8 cellular contexts compared by ENCODE assay signal in the genomic region with DNA sequence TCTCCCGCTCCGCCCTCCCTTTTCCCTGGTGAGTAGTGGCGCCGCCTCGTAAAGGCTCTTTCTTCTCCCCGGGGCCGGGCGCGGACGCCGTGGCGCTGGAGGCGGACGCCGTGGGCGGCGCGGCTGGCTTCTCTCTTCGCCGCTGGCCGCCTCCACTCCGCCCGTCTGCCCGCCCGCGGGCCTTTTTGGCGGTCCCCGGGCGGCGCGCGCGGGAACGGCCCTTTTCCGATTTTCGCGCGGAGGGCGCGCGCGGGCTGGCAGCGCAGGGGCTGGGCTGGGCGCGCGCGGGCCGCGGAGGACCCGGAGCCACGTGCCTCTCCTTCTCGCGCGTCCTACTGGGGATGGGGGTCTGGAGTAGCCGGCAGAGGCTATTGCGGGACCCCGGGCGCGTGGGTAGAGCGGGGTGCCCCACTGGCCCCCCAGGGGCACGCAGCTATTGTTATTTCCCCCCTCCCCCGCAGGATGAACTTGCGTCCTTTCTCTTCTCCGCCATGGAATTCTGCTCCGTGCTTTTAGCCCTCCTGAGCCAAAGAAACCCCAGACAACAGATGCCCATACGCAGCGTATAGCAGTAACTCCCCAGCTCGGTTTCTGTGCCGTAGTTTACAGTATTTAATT. TPM values are rescaled to one million over a fixed set of nuclear protein-coding genes. Genes with fewer than 3 reads are reported as not detected.
DNase-seq lines count a peak whose midpoint lies in the region; ATAC-seq and TF ChIP-seq lines count a peak whose summit lies in the region.

No MANE protein-coding gene starts in this region.

- peak overlapping the region; percentile 99 for H3K4me3 ChIP-seq in OCI-LY1 (ENCODE audit: low read depth, low read length, poor library complexity, severe bottlenecking)

- no peak overlapping the region for H2AFZ ChIP-seq in OCI-LY1 (ENCODE audit: low read length)

- peak overlapping the region; percentile 91 for H3K4me2 ChIP-seq in OCI-LY1 (ENCODE audit: low read length)

- peak overlapping the region; percentile 100 for H3K9ac ChIP-seq in OCI-LY1 (ENCODE audit: low read length)

- H3K4me1 ChIP-seq in OCI-LY1 (ENCODE audit: insufficient read depth, low read length, severe bottlenecking), result peaks cover 41% of the 10 kb centered on the region

- no peaks in the 10 kb centered on the region for H3K9me2 ChIP-seq in OCI-LY1 (ENCODE audit: low read depth, low read length)

- no peaks in the 10 kb centered on the region for H3F3A ChIP-seq in OCI-LY1 (ENCODE audit: insufficient read depth, low read length)

- peak in 3 of 4 experiments; percentile 33 to 56 (median 51) for DNase-seq in activated CD4-positive, CD25-positive, alpha-beta regulatory T cell (lab: John Stamatoyannopoulos, UW)
- DNase-seq in activated CD4-positive, CD25-positive, alpha-beta regulatory T cell treated with anti-CD3 and anti-CD28 coated beads, Interleukin-2, amount 50 U/mL, for 72 hours, result no peak
- DNase-seq in immature natural killer cell (no peak), DMS153 treated with DMSO at 0.1 percent for 48 hours (lab: John Stamatoyannopoulos, UW; ENCODE audit: unreplicated experiment) (no peak)
- DNase-seq in stimulated activated CD4-positive, alpha-beta T cell treated with anti-CD3 and anti-CD28 coated beads, TNF-alpha, amount 100 ng/mL, for 24 hours (ENCODE audit: low read depth in 3 of 3), result peak in 2 of 3 experiments; percentile 22 to 54

- 0 out of 2 replicates have a peak, but pooled peaks cover 3% of the 10 kb centered on the region for H4K20me1 ChIP-seq in OCI-LY1 (ENCODE audit: insufficient read depth, low read length)

- H3K27ac ChIP-seq in OCI-LY1 (ENCODE audit: low read depth, low read length, poor library complexity, severe bottlenecking) (peak overlapping the region; percentile 58), angular gyrus (ENCODE audit: low read depth, low read length) (peak overlapping the region; percentile 91)

- peak overlapping the region; percentile 93 to 98 (median 95) for H3K4me3 Mint-ChIP-seq in immature natural killer cell

- peaks cover 79 to 83% of the 10 kb centered on the region in 2 donors for H3K4me1 Mint-ChIP-seq in immature natural killer cell

- no peaks in the 10 kb centered on the region for H3K9me3 ChIP-seq in OCI-LY1 (ENCODE audit: low read length)

- H3K36me3 Mint-ChIP-seq in immature natural killer cell, result peaks cover 28 to 41% (median 36%) of the 10 kb centered on the region in 3 donors

- H3K9me3 Mint-ChIP-seq in immature natural killer cell, result no peaks in the 10 kb centered on the region

- peak; percentile 4 for ATAC-seq in HG02973 (IDR thresholded peaks at IDR 0.05; ENCODE audit: unreplicated experiment)

- H3K79me2 ChIP-seq in OCI-LY1 (ENCODE audit: insufficient read depth, low read length), result peaks cover 41% of the 10 kb centered on the region

- no peak for TF ChIP-seq CTCF in OCI-LY1 (IDR thresholded peaks at IDR 0.05; ENCODE audit: low read length)

- peaks cover 3 to 22% (median 6%) of the 10 kb centered on the region in 3 donors for H3K27me3 Mint-ChIP-seq in immature natural killer cell (ENCODE audit: low read depth in 3 of 3)

- no peaks in the 10 kb centered on the region for H3K27me3 ChIP-seq in OCI-LY1 (ENCODE audit: insufficient read depth, low read length)

- H3K36me3 ChIP-seq in OCI-LY1 (ENCODE audit: insufficient read depth, low read length), result peaks cover 46% of the 10 kb centered on the region

- peak overlapping the region; percentile 76 to 94 (median 87) for H3K27ac Mint-ChIP-seq in immature natural killer cell

RNA-seq across cellular contexts. Expression of a gene that starts 0.5 kb away (rescaled TPM):
- 10 to 100 TPM; 34.4 to 77.5 (median 73.1) TPM for polyA plus RNA-seq in immature natural killer cell

Comparison
In these comparisons a context has a peak if more than half of its experiments do, and no peak if none do; other contexts are left out.
1. DNase-seq: peak in activated CD4-positive, CD25-positive, alpha-beta regulatory T cell (3 of 4) and stimulated activated CD4-positive, alpha-beta T cell treated with anti-CD3 and anti-CD28 coated beads, TNF-alpha, amount 100 ng/mL, for 24 hours (2 of 3); none in activated CD4-positive, CD25-positive, alpha-beta regulatory T cell treated with anti-CD3 and anti-CD28 coated beads, Interleukin-2, amount 50 U/mL, for 72 hours (single experiment), immature natural killer cell (0 of 3) and DMS153 treated with DMSO at 0.1 percent for 48 hours (single experiment).